ENCODE assay signal across 28 cellular contexts in genomic region chr1:106899644-106900043, GRCh38.
"Had no signal": no experiment of that assay in that cellular context is flagged by ENCODE, and none has a peak within 500 bp of the region (broad histone marks: within the 10 kb centered on the region; RNA-seq: fewer than 3 reads in every experiment).

No MANE protein-coding gene starts in this region.

- ATAC-seq: activated naive CD4-positive, alpha-beta T cell treated with anti-CD3 and anti-CD28 coated beads, Interleukin-2, amount 50 U/mL, for 72 hours; activated naive CD8-positive, alpha-beta T cell treated with anti-CD3 and anti-CD28 coated beads, Interleukin-2, amount 50 U/mL, for 24 hours; activated T-cell treated with anti-CD3 and anti-CD28 coated beads, Interleukin-2, amount 50 U/mL, for 4 hours; activated T-cell treated with anti-CD3 and anti-CD28 coated beads, Interleukin-2, amount 50 U/mL, for 72 hours; activated T-helper 17 cell treated with anti-CD3 and anti-CD28 coated beads, Interleukin-2, amount 50 U/mL, for 72 hours; body of pancreas had no signal

- DNase-seq: activated effector memory CD4-positive, alpha-beta T cell treated with anti-CD3 and anti-CD28 coated beads, Interleukin-2, amount 50 U/mL, for 16 hours; activated effector memory CD4-positive, alpha-beta T cell treated with Interleukin-2 at 50 U/mL for 16 hours; activated gamma-delta T cell; activated gamma-delta T cell treated with Interleukin-2 at 50 U/mL for 16 hours; activated naive CD4-positive, alpha-beta T cell; activated naive CD4-positive, alpha-beta T cell treated with anti-CD3 and anti-CD28 coated beads for 36 hours; activated naive CD4-positive, alpha-beta T cell treated with anti-CD3 and anti-CD28 coated beads, Interleukin-2, amount 10 ng/mL, durations not matched to agents 7 days and 5 days; activated naive CD4-positive, alpha-beta T cell treated with anti-CD3 and anti-CD28 coated beads, Interleukin-2, amount 50 U/mL, for 16 hours; activated naive CD8-positive, alpha-beta T cell treated with anti-CD3 and anti-CD28 coated beads for 36 hours; activated naive CD8-positive, alpha-beta T cell treated with anti-CD3 and anti-CD28 coated beads, Interleukin-2, amount 10 ng/mL, durations not matched to agents 7 days and 5 days; activated naive CD8-positive, alpha-beta T cell treated with anti-CD3 and anti-CD28 coated beads, Interleukin-2, amount 50 U/mL, for 24 hours; activated T-cell treated with anti-CD3 and anti-CD28 coated beads for 4 hours; activated T-cell treated with anti-CD3 and anti-CD28 coated beads, Interleukin-2, amount 50 U/mL, for 1 hour; activated T-cell treated with anti-CD3 and anti-CD28 coated beads, Interleukin-2, amount 50 U/mL, for 24 hours; activated T-cell treated with anti-CD3 and anti-CD28 coated beads, Interleukin-2, amount 50 U/mL, for 4 hours; activated T-cell treated with anti-CD3 and anti-CD28 coated beads, Interleukin-2, amount 50 U/mL, for 48 hours; activated T-cell treated with anti-CD3 and anti-CD28 coated beads, Interleukin-2, amount 50 U/mL, for 72 hours; adrenal gland; amniotic stem cell; amygdala; aorta; body of pancreas; brain microvascular endothelial cell; caudate nucleus; central memory CD4-positive, alpha-beta T cell; cerebellar nuclear complex had no signal
